ENCODE assay signal across 28 cellular contexts in genomic region chr2:57962861-57963260, GRCh38.
"Had no signal": no experiment of that assay in that cellular context is flagged by ENCODE, and none has a peak within 500 bp of the region (broad histone marks: within the 10 kb centered on the region; RNA-seq: fewer than 3 reads in every experiment).

No MANE protein-coding gene starts in this region.

- H3K4me1 ChIP-seq: breast epithelium, foreskin keratinocyte, lower lobe of right lung, right lobe of liver, tibial artery had no signal

- H3K4me2 ChIP-seq: hepatocyte had no signal

- H3K27me3 Mint-ChIP-seq: activated CD4-positive, alpha-beta memory T cell treated with anti-CD3 and anti-CD28 coated beads for 36 hours; activated naive CD8-positive, alpha-beta T cell treated with anti-CD3 and anti-CD28 coated beads, Interleukin-2, amount 10 ng/mL, durations not matched to agents 7 days and 5 days; central memory CD8-positive, alpha-beta T cell; naive thymus-derived CD4-positive, alpha-beta T cell; stimulated activated naive CD8-positive, alpha-beta T cell treated with anti-CD3 and anti-CD28 coated beads, Interleukin-15, amount 100 ng/mL, for 72 hours had no signal

- H3K9me3 Mint-ChIP-seq: activated CD4-positive, alpha-beta memory T cell treated with anti-CD3 and anti-CD28 coated beads for 36 hours; activated naive CD4-positive, alpha-beta T cell treated with anti-CD3 and anti-CD28 coated beads for 36 hours; activated naive CD8-positive, alpha-beta T cell treated with anti-CD3 and anti-CD28 coated beads, Interleukin-2, amount 10 ng/mL, durations not matched to agents 7 days and 5 days; activated T-cell treated with anti-CD3 and anti-CD28 coated beads, Interleukin-2, amount 50 U/mL, for 72 hours; central memory CD8-positive, alpha-beta T cell; naive thymus-derived CD4-positive, alpha-beta T cell; neural crest cell; stimulated activated naive CD8-positive, alpha-beta T cell treated with anti-CD3 and anti-CD28 coated beads, Interleukin-15, amount 100 ng/mL, for 72 hours had no signal

- H3K27ac Mint-ChIP-seq: activated CD4-positive, alpha-beta memory T cell treated with anti-CD3 and anti-CD28 coated beads for 36 hours; activated naive CD4-positive, alpha-beta T cell treated with anti-CD3 and anti-CD28 coated beads for 36 hours; activated naive CD8-positive, alpha-beta T cell treated with anti-CD3 and anti-CD28 coated beads, Interleukin-2, amount 10 ng/mL, durations not matched to agents 7 days and 5 days; activated T-cell treated with anti-CD3 and anti-CD28 coated beads, Interleukin-2, amount 50 U/mL, for 72 hours; immature natural killer cell; naive thymus-derived CD4-positive, alpha-beta T cell; stimulated activated naive CD8-positive, alpha-beta T cell treated with anti-CD3 and anti-CD28 coated beads, Interleukin-15, amount 100 ng/mL, for 72 hours had no signal

- H2AFZ ChIP-seq: hepatocyte had no signal

- H3K36me3 ChIP-seq: breast epithelium, lower lobe of right lung, right lobe of liver, tibial artery had no signal

- ATAC-seq: activated T-cell treated with anti-CD3 and anti-CD28 coated beads, Interleukin-2, amount 50 U/mL, for 72 hours; foreskin keratinocyte; left lobe of liver; lower lobe of right lung; naive thymus-derived CD4-positive, alpha-beta T cell; right lobe of liver; stimulated activated naive CD8-positive, alpha-beta T cell treated with anti-CD3 and anti-CD28 coated beads, Interleukin-15, amount 100 ng/mL, for 72 hours had no signal

- H3K27ac ChIP-seq: breast epithelium, foreskin keratinocyte, hepatocyte, lower lobe of right lung, right lobe of liver, skin epidermis, tibial artery had no signal

- H3K27me3 ChIP-seq: breast epithelium, foreskin keratinocyte, hepatocyte, right lobe of liver, tibial artery had no signal

- H3K4me3 ChIP-seq: breast epithelium, hepatocyte, lower lobe of right lung, right lobe of liver, skin epidermis, tibial artery had no signal

- DNase-seq: activated CD4-positive, alpha-beta memory T cell treated with anti-CD3 and anti-CD28 coated beads for 36 hours; activated CD4-positive, alpha-beta T cell treated with anti-CD3 and anti-CD28 coated beads for 48 hours; activated CD4-positive, CD25-positive, alpha-beta regulatory T cell; activated effector memory CD4-positive, alpha-beta T cell treated with Interleukin-2 at 50 U/mL for 16 hours; activated naive CD4-positive, alpha-beta T cell treated with anti-CD3 and anti-CD28 coated beads for 36 hours; activated naive CD8-positive, alpha-beta T cell treated with anti-CD3 and anti-CD28 coated beads, Interleukin-2, amount 10 ng/mL, durations not matched to agents 7 days and 5 days; activated T-cell treated with anti-CD3 and anti-CD28 coated beads, Interleukin-2, amount 50 U/mL, for 72 hours; amniotic stem cell; effector memory CD4-positive, alpha-beta T cell; foreskin keratinocyte; glutamatergic neuron; immature natural killer cell; lower lobe of right lung; naive thymus-derived CD4-positive, alpha-beta T cell; occipital lobe; posterior cingulate gyrus; right lobe of liver; stimulated activated CD4-positive, alpha-beta T cell treated with anti-CD3 and anti-CD28 coated beads, Interleukin-1b, Interleukin-23, amount 100 ng/mL, for 48 hours; stimulated activated naive CD8-positive, alpha-beta T cell treated with anti-CD3 and anti-CD28 coated beads, Interleukin-15, amount 100 ng/mL, for 72 hours; tibial artery had no signal

- H3K4me1 Mint-ChIP-seq: activated naive CD8-positive, alpha-beta T cell treated with anti-CD3 and anti-CD28 coated beads, Interleukin-2, amount 10 ng/mL, durations not matched to agents 7 days and 5 days; central memory CD8-positive, alpha-beta T cell; immature natural killer cell; naive thymus-derived CD4-positive, alpha-beta T cell; neural crest cell; stimulated activated naive CD8-positive, alpha-beta T cell treated with anti-CD3 and anti-CD28 coated beads, Interleukin-15, amount 100 ng/mL, for 72 hours had no signal

- H3K4me3 Mint-ChIP-seq: activated CD4-positive, alpha-beta memory T cell treated with anti-CD3 and anti-CD28 coated beads for 36 hours; activated naive CD4-positive, alpha-beta T cell treated with anti-CD3 and anti-CD28 coated beads for 36 hours; activated naive CD8-positive, alpha-beta T cell treated with anti-CD3 and anti-CD28 coated beads, Interleukin-2, amount 10 ng/mL, durations not matched to agents 7 days and 5 days; activated T-cell treated with anti-CD3 and anti-CD28 coated beads, Interleukin-2, amount 50 U/mL, for 72 hours; central memory CD8-positive, alpha-beta T cell; immature natural killer cell; naive thymus-derived CD4-positive, alpha-beta T cell; neural crest cell; stimulated activated naive CD8-positive, alpha-beta T cell treated with anti-CD3 and anti-CD28 coated beads, Interleukin-15, amount 100 ng/mL, for 72 hours had no signal

- H3K79me2 ChIP-seq: hepatocyte had no signal

- H3K9me3 ChIP-seq: breast epithelium, lower lobe of right lung, right lobe of liver, tibial artery had no signal

- H3K36me3 Mint-ChIP-seq: activated CD4-positive, alpha-beta memory T cell treated with anti-CD3 and anti-CD28 coated beads for 36 hours; activated naive CD8-positive, alpha-beta T cell treated with anti-CD3 and anti-CD28 coated beads, Interleukin-2, amount 10 ng/mL, durations not matched to agents 7 days and 5 days; immature natural killer cell; naive thymus-derived CD4-positive, alpha-beta T cell had no signal

- FAIRE-seq: colon, TTC549 had no signal
